In the genomic region with DNA sequence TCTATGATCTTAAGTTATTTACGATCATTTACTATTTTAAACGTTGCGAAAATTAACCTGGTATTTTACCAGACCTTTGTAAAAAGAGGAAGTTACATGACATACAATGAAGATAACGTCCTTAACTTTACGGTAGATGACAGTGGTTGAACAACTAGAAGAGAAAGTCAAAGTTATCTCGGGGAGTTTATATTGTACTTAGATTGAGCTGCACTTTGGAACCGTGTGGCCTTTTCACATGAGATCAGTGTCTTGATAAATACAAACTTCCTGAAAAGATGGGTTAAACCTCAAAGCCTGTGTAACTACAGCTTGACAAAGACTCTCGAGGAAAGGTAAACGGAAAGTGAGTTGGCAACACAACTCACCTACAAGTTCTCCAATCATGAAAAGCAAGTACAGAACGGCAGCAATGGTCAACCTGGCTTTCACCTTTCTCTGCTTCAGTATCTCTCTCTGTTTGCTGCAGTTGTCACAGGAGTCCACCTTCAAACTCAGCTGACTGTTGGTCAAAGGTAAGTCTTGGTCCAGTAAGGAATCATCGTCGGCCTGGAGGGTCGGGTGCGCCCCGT, we compare ENCODE assay signal across 8 cellular contexts. TPM values are rescaled to one million over a fixed set of nuclear protein-coding genes. Genes with fewer than 3 reads are reported as not detected.
DNase-seq lines count a peak whose midpoint lies in the region; ATAC-seq and TF ChIP-seq lines count a peak whose summit lies in the region.

No MANE protein-coding gene starts in this region.

- DNase-seq in adrenal gland (no peak), dedifferentiated amniotic fluid mesenchymal stem cell (ENCODE audit: extremely low spot score) (no peak)

- peaks cover 16% of the 10 kb centered on the region for H3K36me3 Mint-ChIP-seq in stimulated activated memory B cell treated with anti-CD40 and anti-IgM and Interleukin-4, amounts not matched to agents 10 μg/mL and 1 μg/mL and 100 μg/mL, for 72 hours

- peak overlapping the region; percentile 23; the same call in 1 of the 2 replicates for H3K9ac ChIP-seq in KMS-11

- H3K4me3 Mint-ChIP-seq in stimulated activated memory B cell treated with anti-CD40 and anti-IgM and Interleukin-4, amounts not matched to agents 10 μg/mL and 1 μg/mL and 100 μg/mL, for 72 hours: peak overlapping the region; percentile 92

- H3K4me3 ChIP-seq in KMS-11 (IDR thresholded peaks at IDR 0.05; ENCODE audit: insufficient read depth, low read depth, low read length) (no peak overlapping the region), adrenal gland (peak overlapping the region in 3 of 4 donors; percentile 71 to 96 (median 71)), iPS-18c (ENCODE audit: insufficient read depth, low read depth, low read length) (peak overlapping the region; percentile 60)

- no peaks in the 10 kb centered on the region for H3K27me3 ChIP-seq in KMS-11 (ENCODE audit: insufficient read depth, low read depth)
- no peaks in the 10 kb centered on the region for H3K27me3 ChIP-seq in adrenal gland

- peak overlapping the region; percentile 86 for H3K4me2 ChIP-seq in KMS-11

- TF ChIP-seq CTCF in 22Rv1 (IDR thresholded peaks at IDR 0.05) (no peak), KMS-11 (conservative IDR thresholded peaks at IDR 0.05; ENCODE audit: low read depth, low read length) (no peak), adrenal gland (IDR thresholded peaks at IDR 0.05) (no peak)

- H3K36me3 ChIP-seq in KMS-11 (ENCODE audit: insufficient read depth): no peaks in the 10 kb centered on the region
- H3K36me3 ChIP-seq in adrenal gland (replicated peaks in 1 of 2): no peaks in the 10 kb centered on the region

- peak overlapping the region; percentile 81 for H2AFZ ChIP-seq in KMS-11 (ENCODE audit: low read depth)

- no peaks in the 10 kb centered on the region for H3K9me3 ChIP-seq in adrenal gland (replicated peaks in 1 of 3)
- H3K9me3 ChIP-seq in iPS-18c (ENCODE audit: control insufficient read depth, insufficient read depth, low read length): no peaks in the 10 kb centered on the region

- 13 to 21% (median 16%) methylated on average over 10 to 15 of the region's 15 CpGs for WGBS in adrenal gland, 4 donors

- peaks cover 3% of the 10 kb centered on the region for H3K9me3 Mint-ChIP-seq in stimulated activated memory B cell treated with anti-CD40 and anti-IgM and Interleukin-4, amounts not matched to agents 10 μg/mL and 1 μg/mL and 100 μg/mL, for 72 hours

- peak overlapping the region; percentile 91 for H3K27ac Mint-ChIP-seq in stimulated activated memory B cell treated with anti-CD40 and anti-IgM and Interleukin-4, amounts not matched to agents 10 μg/mL and 1 μg/mL and 100 μg/mL, for 72 hours

- no peaks in the 10 kb centered on the region for H3K27me3 Mint-ChIP-seq in stimulated activated memory B cell treated with anti-CD40 and anti-IgM and Interleukin-4, amounts not matched to agents 10 μg/mL and 1 μg/mL and 100 μg/mL, for 72 hours

- H3K27ac ChIP-seq in 22Rv1 (peak overlapping the region; percentile 62; the same call in 1 of the 2 replicates), KMS-11 (no peak overlapping the region), adrenal gland (peak overlapping the region in 4 of 5 donors; percentile 72 to 92 (median 83))

- TF ChIP-seq POLR2A in GM18505 (IDR thresholded peaks at IDR 0.05; ENCODE audit: borderline replicate concordance, extremely low read depth, insufficient read depth, insufficient read length): no peak
- no peak for TF ChIP-seq POLR2A in adrenal gland (IDR thresholded peaks at IDR 0.05)

- H3K79me2 ChIP-seq in KMS-11 (ENCODE audit: insufficient read depth, low read depth): no peaks in the 10 kb centered on the region

- no peaks in the 10 kb centered on the region for H4K20me1 ChIP-seq in KMS-11 (ENCODE audit: insufficient read depth)

- ATAC-seq in GM18505 (IDR thresholded peaks at IDR 0.05; ENCODE audit: unreplicated experiment): peak; percentile 16
- peak; percentile 2 for ATAC-seq in stimulated activated memory B cell treated with anti-CD40 and anti-IgM and Interleukin-4, amounts not matched to agents 10 μg/mL and 1 μg/mL and 100 μg/mL, for 72 hours
- ATAC-seq in GM18868 (IDR thresholded peaks at IDR 0.05; ENCODE audit: unreplicated experiment): no peak

- H3K4me1 Mint-ChIP-seq in stimulated activated memory B cell treated with anti-CD40 and anti-IgM and Interleukin-4, amounts not matched to agents 10 μg/mL and 1 μg/mL and 100 μg/mL, for 72 hours: peaks cover 50% of the 10 kb centered on the region

- H3K4me1 ChIP-seq in KMS-11 (ENCODE audit: low read depth, poor library complexity, severe bottlenecking) (peaks cover 18% of the 10 kb centered on the region), adrenal gland (replicated peaks in 1 of 2) (peaks cover 0 to 33% of the 10 kb centered on the region in 2 donors)

- intact Hi-C loops in adrenal gland (cut with DNase I): loop anchor here in 1 of 2 donors (5.0 to 10.0 kb wide), 2 partner anchors 53 to 91 kb away; no protein-coding TSS in a partner anchor

RNA-seq across cellular contexts. Expression of gene SLC30A4, which starts 0.9 kb away (rescaled TPM):
- 10 to 100 TPM in 1 of 8 donors, 1 to 10 TPM in 7; 4.9 to 10.6 (median 6.9) TPM for total RNA-seq in adrenal gland
- 1 to 10 TPM; 1.5 to 3.8 (median 1.9) TPM for polyA plus RNA-seq in adrenal gland
